In the genomic region with DNA sequence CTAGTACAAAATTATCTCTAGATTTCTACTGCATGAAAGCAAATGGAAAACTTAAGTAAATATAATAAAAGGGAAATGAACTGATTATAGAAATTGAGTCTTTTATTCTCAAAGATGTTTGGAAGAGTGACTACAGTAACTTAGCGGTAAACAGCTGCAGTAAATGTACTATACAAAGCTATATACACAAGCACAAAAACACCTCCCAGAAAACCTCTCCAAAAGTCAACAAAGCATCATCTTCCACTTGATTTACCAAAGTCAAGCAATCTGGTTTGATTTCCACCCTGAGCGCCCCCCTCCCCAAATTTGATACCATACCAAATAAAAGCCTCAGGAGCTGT, we compare ENCODE assay signal across 8 cellular contexts. TPM values are rescaled to one million over a fixed set of nuclear protein-coding genes. Genes with fewer than 3 reads are reported as not detected.
DNase-seq lines count a peak whose midpoint lies in the region; ATAC-seq and TF ChIP-seq lines count a peak whose summit lies in the region.

No MANE protein-coding gene starts in this region.

- no peaks in the 10 kb centered on the region for H3K9me2 ChIP-seq in hepatocyte (replicated peaks; ENCODE audit: insufficient read depth)

- POLR2A ChIA-PET in A673 (lab: Charles Lee; ENCODE audit: low non-redundant PET) = no interaction called here
- POLR2A ChIA-PET in HEK293 (lab: Yijun Ruan, JAX) = interaction anchor here (0.7 to 1.1 kb wide), 2 partner anchors 96 to 144 kb away, joined by 3 to 4 read pairs; no protein-coding TSS in a partner anchor

- CTCF ChIA-PET in A673 (lab: Charles Lee) = no interaction called here
- CTCF ChIA-PET in HEK293 (lab: Yijun Ruan, JAX) = interaction anchor here (0.6 to 0.7 kb wide), 3 partner anchors 25 to 200 kb away, joined by 3 to 5 read pairs (median 3); no protein-coding TSS in a partner anchor

- 74% methylated on average over 2 of the region's 2 CpGs for WGBS in hepatocyte (ENCODE audit: low lambda C conversion rate, missing lambda C conversion rate)

- intact Hi-C loops in A673 (cut with micrococcal nuclease; ENCODE audit: unreplicated experiment) (no loop called here), tibial artery (cut with DNase I; ENCODE audit: low total_unique reads) (no loop called here)

- no peaks in the 10 kb centered on the region for H3K36me3 ChIP-seq in A673 (ENCODE audit: insufficient read depth, low read length, poor library complexity, severe bottlenecking)
- peaks cover 0 to 2% of the 10 kb centered on the region in 2 experiments; a peak in 1 of 3 replicates for H3K36me3 ChIP-seq in HEK293 (ENCODE audit: control insufficient read depth in 2 of 2, insufficient read depth in 1 of 2, low read length in 2 of 2)
- no peaks in the 10 kb centered on the region for H3K36me3 ChIP-seq in hepatocyte (replicated peaks; ENCODE audit: insufficient read depth, low read depth)
- H3K36me3 ChIP-seq in tibial artery = peaks cover 0 to under 1% (median 0%) of the 10 kb centered on the region in 3 donors

- H3K9me3 ChIP-seq in A673 (ENCODE audit: low read depth, low read length, poor library complexity, severe bottlenecking) = no peaks in the 10 kb centered on the region
- H3K9me3 ChIP-seq in HEK293 (ENCODE audit: control insufficient read depth, insufficient read depth, low read depth, low read length) = no peaks in the 10 kb centered on the region
- H3K9me3 ChIP-seq in hepatocyte (ENCODE audit: low read depth) = no peaks in the 10 kb centered on the region
- H3K9me3 ChIP-seq in tibial artery = no peaks in the 10 kb centered on the region

- TF ChIP-seq POLR2A in GM18505 (IDR thresholded peaks at IDR 0.05; ENCODE audit: borderline replicate concordance, extremely low read depth, insufficient read depth, insufficient read length) = no peak

- H3K4me1 ChIP-seq in A673 (ENCODE audit: insufficient read depth, low read length, poor library complexity, severe bottlenecking) = peaks cover 23% of the 10 kb centered on the region
- peaks cover 37% of the 10 kb centered on the region for H3K4me1 ChIP-seq in HEK293 (ENCODE audit: control insufficient read depth, insufficient read depth, low read length)
- H3K4me1 ChIP-seq in hepatocyte (ENCODE audit: insufficient read depth) = peaks cover 5% of the 10 kb centered on the region
- peaks cover 0 to 56% (median 15%) of the 10 kb centered on the region in 4 donors for H3K4me1 ChIP-seq in tibial artery

- no peak overlapping the region for H3K27ac ChIP-seq in A673 (ENCODE audit: low read depth, low read length, poor library complexity, severe bottlenecking)
- H3K27ac ChIP-seq in HEK293 (ENCODE audit: extremely low read depth, low read depth, low read length) = peak overlapping the region; percentile 34; the same call in 1 of the 2 replicates
- peak overlapping the region; percentile 98 for H3K27ac ChIP-seq in hepatocyte
- peak overlapping the region in 1 of 2 donors; percentile 90 for H3K27ac ChIP-seq in tibial artery

- ATAC-seq in HG02610 (IDR thresholded peaks at IDR 0.05; ENCODE audit: unreplicated experiment) (no peak), GM18505 (IDR thresholded peaks at IDR 0.05; ENCODE audit: unreplicated experiment) (no peak)

- H3K4me3 ChIP-seq in A673 (ENCODE audit: low read depth, low read length, poor library complexity, severe bottlenecking) (peak overlapping the region; percentile 65), HEK293 (ENCODE audit: low read depth, low read length) (peak overlapping the region; percentile 6; the same call in 1 of the 2 replicates), WI38 (ENCODE audit: low read depth, low read length) (peak overlapping the region; percentile 1; the same call in 1 of the 2 replicates), hepatocyte (no peak overlapping the region), tibial artery (peak overlapping the region in 1 of 2 donors; percentile 69)

- no peak for TF ChIP-seq CTCF in A673 (conservative IDR thresholded peaks at IDR 0.05; ENCODE audit: low read depth, low read length)
- TF ChIP-seq CTCF in HEK293 (tag by site-specific recombination; IDR thresholded peaks at IDR 0.05) = no peak
- no peak for TF ChIP-seq CTCF in WI38 (IDR thresholded peaks at IDR 0.05; ENCODE audit: low read depth, low read length)
- no peak for TF ChIP-seq CTCF in hepatocyte (IDR thresholded peaks at IDR 0.05; ENCODE audit: poor library complexity)
- TF ChIP-seq CTCF in tibial artery (IDR thresholded peaks at IDR 0.05) = no peak

- DNase-seq in A673 (ENCODE audit: low spot score) (no peak), hepatocyte (ENCODE audit: low spot score) (no peak), globus pallidus (ENCODE audit: low spot score) (no peak), tibial artery (no peak)

- H3K27me3 ChIP-seq in A673 (replicated peaks; ENCODE audit: insufficient read depth, low read depth, low read length, poor library complexity) (no peaks in the 10 kb centered on the region), hepatocyte (no peaks in the 10 kb centered on the region), tibial artery (no peaks in the 10 kb centered on the region)

- peaks cover 27% of the 10 kb centered on the region for H4K20me1 ChIP-seq in hepatocyte (ENCODE audit: insufficient read depth, poor library complexity, severe bottlenecking)

- H2AFZ ChIP-seq in hepatocyte = no peak overlapping the region

- no TSS peak for BruUV-seq in A673 (replicated peaks; lab: Mats Ljungman, UMichigan)

- peaks cover 70% of the 10 kb centered on the region for H3K79me2 ChIP-seq in hepatocyte

- peak overlapping the region; percentile 81 for H3K4me2 ChIP-seq in hepatocyte

TF ChIP-seq in HEK293, 187 proteins besides CTCF, POLR2A, EP300 and RAD21:
- TF ChIP-seq ZNF341 (tag by site-specific recombination; IDR thresholded peaks at IDR 0.05; ENCODE audit: low read depth) = peak; percentile 57
- TF ChIP-seq ZNF792 (tag by site-specific recombination; IDR thresholded peaks at IDR 0.05) = no peak
- TF ChIP-seq, protein P1, sequence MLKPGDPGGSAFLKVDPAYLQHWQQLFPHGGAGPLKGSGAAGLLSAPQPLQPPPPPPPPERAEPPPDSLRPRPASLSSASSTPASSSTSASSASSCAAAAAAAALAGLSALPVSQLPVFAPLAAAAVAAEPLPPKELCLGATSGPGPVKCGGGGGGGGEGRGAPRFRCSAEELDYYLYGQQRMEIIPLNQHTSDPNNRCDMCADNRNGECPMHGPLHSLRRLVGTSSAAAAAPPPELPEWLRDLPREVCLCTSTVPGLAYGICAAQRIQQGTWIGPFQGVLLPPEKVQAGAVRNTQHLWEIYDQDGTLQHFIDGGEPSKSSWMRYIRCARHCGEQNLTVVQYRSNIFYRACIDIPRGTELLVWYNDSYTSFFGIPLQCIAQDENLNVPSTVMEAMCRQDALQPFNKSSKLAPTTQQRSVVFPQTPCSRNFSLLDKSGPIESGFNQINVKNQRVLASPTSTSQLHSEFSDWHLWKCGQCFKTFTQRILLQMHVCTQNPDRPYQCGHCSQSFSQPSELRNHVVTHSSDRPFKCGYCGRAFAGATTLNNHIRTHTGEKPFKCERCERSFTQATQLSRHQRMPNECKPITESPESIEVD (tag by site-specific recombination; IDR thresholded peaks at IDR 0.05) = peak; percentile 56; the same call in 1 of the 2 replicates
- 0 out of 2 replicates have a peak, but pooled peaks have one; percentile 3 for TF ChIP-seq KLF10 (tag by site-specific recombination; IDR thresholded peaks at IDR 0.05)
- TF ChIP-seq, protein P2, sequence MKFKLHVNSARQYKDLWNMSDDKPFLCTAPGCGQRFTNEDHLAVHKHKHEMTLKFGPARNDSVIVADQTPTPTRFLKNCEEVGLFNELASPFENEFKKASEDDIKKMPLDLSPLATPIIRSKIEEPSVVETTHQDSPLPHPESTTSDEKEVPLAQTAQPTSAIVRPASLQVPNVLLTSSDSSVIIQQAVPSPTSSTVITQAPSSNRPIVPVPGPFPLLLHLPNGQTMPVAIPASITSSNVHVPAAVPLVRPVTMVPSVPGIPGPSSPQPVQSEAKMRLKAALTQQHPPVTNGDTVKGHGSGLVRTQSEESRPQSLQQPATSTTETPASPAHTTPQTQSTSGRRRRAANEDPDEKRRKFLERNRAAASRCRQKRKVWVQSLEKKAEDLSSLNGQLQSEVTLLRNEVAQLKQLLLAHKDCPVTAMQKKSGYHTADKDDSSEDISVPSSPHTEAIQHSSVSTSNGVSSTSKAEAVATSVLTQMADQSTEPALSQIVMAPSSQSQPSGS (tag by site-specific recombination; IDR thresholded peaks at IDR 0.05; ENCODE audit: low read depth) = no peak
TF ChIP-seq in HEK293: peak in this region for 3.

RNA-seq across cellular contexts. Expression of a gene that starts 2.7 kb away (rescaled TPM):
- total RNA-seq in A673 (2021) (11.6 and 12.2 TPM in 2 replicates), hepatocyte (18.6 and 27.9 TPM in 2 replicates)
- polyA plus RNA-seq in hepatocyte = 8.8 and 10.6 TPM in 2 replicates
